In the genomic region with DNA sequence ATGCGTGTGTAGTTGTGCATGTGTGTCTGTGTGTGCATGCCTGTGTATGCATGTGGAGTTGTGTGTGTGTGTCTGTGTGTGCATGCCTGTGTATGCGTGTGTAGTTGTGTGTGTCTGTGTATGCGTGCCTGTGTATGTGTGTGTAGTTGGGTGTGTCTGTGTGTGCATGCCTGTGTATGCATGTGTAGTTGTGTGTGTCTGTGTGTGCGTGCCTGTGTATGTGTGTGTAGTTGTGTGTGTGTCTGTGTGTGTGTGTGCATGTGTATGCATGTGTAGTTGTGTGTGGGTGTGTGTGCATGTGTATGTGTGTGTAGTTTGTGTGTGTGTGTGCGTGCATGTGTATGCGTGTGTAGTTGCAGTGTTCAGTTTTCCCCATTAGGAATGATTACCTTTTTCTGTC, we compare ENCODE assay signal across 1 cellular context.
TF ChIP-seq lines count a peak whose summit lies in the region.

No MANE protein-coding gene starts in this region.

TF ChIP-seq in GM12878, 131 proteins besides CTCF, POLR2A, EP300 and RAD21:
- TF ChIP-seq, protein P1, sequence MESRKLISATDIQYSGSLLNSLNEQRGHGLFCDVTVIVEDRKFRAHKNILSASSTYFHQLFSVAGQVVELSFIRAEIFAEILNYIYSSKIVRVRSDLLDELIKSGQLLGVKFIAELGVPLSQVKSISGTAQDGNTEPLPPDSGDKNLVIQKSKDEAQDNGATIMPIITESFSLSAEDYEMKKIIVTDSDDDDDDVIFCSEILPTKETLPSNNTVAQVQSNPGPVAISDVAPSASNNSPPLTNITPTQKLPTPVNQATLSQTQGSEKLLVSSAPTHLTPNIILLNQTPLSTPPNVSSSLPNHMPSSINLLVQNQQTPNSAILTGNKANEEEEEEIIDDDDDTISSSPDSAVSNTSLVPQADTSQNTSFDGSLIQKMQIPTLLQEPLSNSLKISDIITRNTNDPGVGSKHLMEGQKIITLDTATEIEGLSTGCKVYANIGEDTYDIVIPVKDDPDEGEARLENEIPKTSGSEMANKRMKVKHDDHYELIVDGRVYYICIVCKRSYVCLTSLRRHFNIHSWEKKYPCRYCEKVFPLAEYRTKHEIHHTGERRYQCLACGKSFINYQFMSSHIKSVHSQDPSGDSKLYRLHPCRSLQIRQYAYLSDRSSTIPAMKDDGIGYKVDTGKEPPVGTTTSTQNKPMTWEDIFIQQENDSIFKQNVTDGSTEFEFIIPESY (IDR thresholded peaks at IDR 0.05), result no peak
- TF ChIP-seq GABPA (IDR thresholded peaks at IDR 0.05; ENCODE audit: low read depth) (no peak), CBX5 (IDR thresholded peaks at IDR 0.05; ENCODE audit: low read depth) (no peak), CEBPB (IDR thresholded peaks at IDR 0.05; ENCODE audit: borderline replicate concordance in 1 of 2, low read depth in 2 of 2, low read length in 2 of 2) (no peak), PML (IDR thresholded peaks at IDR 0.05; ENCODE audit: low read length) (no peak), MTA2 (IDR thresholded peaks at IDR 0.05; ENCODE audit: low read depth) (no peak), NR2C2 (IDR thresholded peaks at IDR 0.05; ENCODE audit: borderline replicate concordance, control insufficient read depth, insufficient read length, low read depth) (peak; percentile 63), RELA (IDR thresholded peaks at IDR 0.05; ENCODE audit: borderline replicate concordance, partially characterized antibody) (no peak)
- TF ChIP-seq, protein P2, sequence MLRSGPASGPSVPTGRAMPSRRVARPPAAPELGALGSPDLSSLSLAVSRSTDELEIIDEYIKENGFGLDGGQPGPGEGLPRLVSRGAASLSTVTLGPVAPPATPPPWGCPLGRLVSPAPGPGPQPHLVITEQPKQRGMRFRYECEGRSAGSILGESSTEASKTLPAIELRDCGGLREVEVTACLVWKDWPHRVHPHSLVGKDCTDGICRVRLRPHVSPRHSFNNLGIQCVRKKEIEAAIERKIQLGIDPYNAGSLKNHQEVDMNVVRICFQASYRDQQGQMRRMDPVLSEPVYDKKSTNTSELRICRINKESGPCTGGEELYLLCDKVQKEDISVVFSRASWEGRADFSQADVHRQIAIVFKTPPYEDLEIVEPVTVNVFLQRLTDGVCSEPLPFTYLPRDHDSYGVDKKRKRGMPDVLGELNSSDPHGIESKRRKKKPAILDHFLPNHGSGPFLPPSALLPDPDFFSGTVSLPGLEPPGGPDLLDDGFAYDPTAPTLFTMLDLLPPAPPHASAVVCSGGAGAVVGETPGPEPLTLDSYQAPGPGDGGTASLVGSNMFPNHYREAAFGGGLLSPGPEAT (IDR thresholded peaks at IDR 0.05; ENCODE audit: low read depth), result no peak
- TF ChIP-seq, protein P3, sequence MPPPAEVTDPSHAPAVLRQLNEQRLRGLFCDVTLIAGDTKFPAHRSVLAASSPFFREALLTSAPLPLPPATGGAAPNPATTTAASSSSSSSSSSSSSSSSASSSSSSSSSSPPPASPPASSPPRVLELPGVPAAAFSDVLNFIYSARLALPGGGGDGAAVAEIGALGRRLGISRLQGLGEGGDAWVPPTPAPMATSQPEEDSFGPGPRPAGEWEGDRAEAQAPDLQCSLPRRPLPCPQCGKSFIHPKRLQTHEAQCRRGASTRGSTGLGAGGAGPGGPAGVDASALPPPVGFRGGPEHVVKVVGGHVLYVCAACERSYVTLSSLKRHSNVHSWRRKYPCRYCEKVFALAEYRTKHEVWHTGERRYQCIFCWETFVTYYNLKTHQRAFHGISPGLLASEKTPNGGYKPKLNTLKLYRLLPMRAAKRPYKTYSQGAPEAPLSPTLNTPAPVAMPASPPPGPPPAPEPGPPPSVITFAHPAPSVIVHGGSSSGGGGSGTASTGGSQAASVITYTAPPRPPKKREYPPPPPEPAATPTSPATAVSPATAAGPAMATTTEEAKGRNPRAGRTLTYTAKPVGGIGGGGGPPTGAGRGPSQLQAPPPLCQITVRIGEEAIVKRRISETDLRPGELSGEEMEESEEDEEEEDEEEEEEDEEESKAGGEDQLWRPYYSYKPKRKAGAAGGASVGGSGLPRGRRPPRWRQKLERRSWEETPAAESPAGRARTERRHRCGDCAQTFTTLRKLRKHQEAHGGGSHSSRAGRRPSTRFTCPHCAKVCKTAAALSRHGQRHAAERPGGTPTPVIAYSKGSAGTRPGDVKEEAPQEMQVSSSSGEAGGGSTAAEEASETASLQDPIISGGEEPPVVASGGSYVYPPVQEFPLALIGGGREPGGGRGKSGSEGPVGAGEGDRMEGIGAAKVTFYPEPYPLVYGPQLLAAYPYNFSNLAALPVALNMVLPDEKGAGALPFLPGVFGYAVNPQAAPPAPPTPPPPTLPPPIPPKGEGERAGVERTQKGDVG (CRISPR knock-in tag; IDR thresholded peaks at IDR 0.05), result no peak
- TF ChIP-seq, protein P4, sequence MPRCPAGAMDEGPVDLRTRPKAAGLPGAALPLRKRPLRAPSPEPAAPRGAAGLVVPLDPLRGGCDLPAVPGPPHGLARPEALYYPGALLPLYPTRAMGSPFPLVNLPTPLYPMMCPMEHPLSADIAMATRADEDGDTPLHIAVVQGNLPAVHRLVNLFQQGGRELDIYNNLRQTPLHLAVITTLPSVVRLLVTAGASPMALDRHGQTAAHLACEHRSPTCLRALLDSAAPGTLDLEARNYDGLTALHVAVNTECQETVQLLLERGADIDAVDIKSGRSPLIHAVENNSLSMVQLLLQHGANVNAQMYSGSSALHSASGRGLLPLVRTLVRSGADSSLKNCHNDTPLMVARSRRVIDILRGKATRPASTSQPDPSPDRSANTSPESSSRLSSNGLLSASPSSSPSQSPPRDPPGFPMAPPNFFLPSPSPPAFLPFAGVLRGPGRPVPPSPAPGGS (IDR thresholded peaks at IDR 0.05; ENCODE audit: borderline replicate concordance, insufficient read depth, low read depth, low read length, poor library complexity, severe bottlenecking), result peak; percentile 68
